In genomic region chr16:57518520-57518919, GRCh38 we compare ENCODE assay signal across 1 cellular context.
TF ChIP-seq lines count a peak whose summit lies in the region.

No MANE protein-coding gene starts in this region.

TF ChIP-seq in GM23338, 12 proteins besides CTCF, POLR2A, EP300 and RAD21 (continued from another document):
- TF ChIP-seq EZH2 (IDR thresholded peaks at IDR 0.05; ENCODE audit: low read depth, unreplicated experiment) (no peak), CREB1 (CRISPR knock-in tag; IDR thresholded peaks at IDR 0.05; ENCODE audit: low read depth) (no peak)
